8 cellular contexts compared by ENCODE assay signal in genomic region chr5:6496207-6496584, GRCh38. TPM values are rescaled to one million over a fixed set of nuclear protein-coding genes. Genes with fewer than 3 reads are reported as not detected.
DNase-seq lines count a peak whose midpoint lies in the region; ATAC-seq and TF ChIP-seq lines count a peak whose summit lies in the region.

No MANE protein-coding gene starts in this region.

- DNase-seq in activated CD4-positive, CD25-positive, alpha-beta regulatory T cell treated with anti-CD3 and anti-CD28 coated beads, Interleukin-2, amount 50 U/mL, for 72 hours, result no peak
- DNase-seq in CD4-positive, alpha-beta T cell, result no peak
- no peak for DNase-seq in NCI-H1436 treated with DMSO at 0.1 percent for 48 hours (lab: John Stamatoyannopoulos, UW)
- DNase-seq in left ventricle myocardium inferior, result no peak

- peaks cover 4% of the 10 kb centered on the region for H3K27me3 Mint-ChIP-seq in CD4-positive, alpha-beta T cell

- intact Hi-C loops in CD4-positive, alpha-beta T cell (cut with DNase I, micrococcal nuclease), result no loop called here
- intact Hi-C loops in left ventricle myocardium inferior (cut with micrococcal nuclease), result no loop called here

- H3K36me3 Mint-ChIP-seq in CD4-positive, alpha-beta T cell (ENCODE audit: low read depth), result no peaks in the 10 kb centered on the region

- no peak overlapping the region for H3K4me3 Mint-ChIP-seq in CD4-positive, alpha-beta T cell

- H3K9me3 ChIP-seq in endocrine pancreas (ENCODE audit: control insufficient read depth, low read length) (no peaks in the 10 kb centered on the region), left ventricle myocardium inferior (replicated peaks) (no peaks in the 10 kb centered on the region)
- no peaks in the 10 kb centered on the region for H3K9me3 ChIP-seq in CD4-positive, alpha-beta T cell (ENCODE audit: control insufficient read depth, low read length)

- CTCF ChIA-PET in CD4-positive, alpha-beta T cell (lab: Charles Lee), result no interaction called here

- H3K9ac ChIP-seq in endocrine pancreas (ENCODE audit: control insufficient read depth, insufficient read depth, low read length), result no peak overlapping the region

- H3K4me1 ChIP-seq in endocrine pancreas (ENCODE audit: control insufficient read depth, insufficient read depth, low read length) (peaks cover 11% of the 10 kb centered on the region), left ventricle myocardium inferior (peaks cover 28% of the 10 kb centered on the region)

- peak; percentile 73 to 85 for ATAC-seq in activated CD4-positive, CD25-positive, alpha-beta regulatory T cell treated with anti-CD3 and anti-CD28 coated beads, Interleukin-2, amount 50 U/mL, for 24 hours
- ATAC-seq in GM21367 (IDR thresholded peaks at IDR 0.05; ENCODE audit: unreplicated experiment), result peak; percentile 92
- ATAC-seq in HG03095 (IDR thresholded peaks at IDR 0.05; ENCODE audit: unreplicated experiment), result peak; percentile 97
- ATAC-seq in CD4-positive, alpha-beta T cell (ENCODE audit: poor library complexity), result no peak

- H3K36me3 ChIP-seq in endocrine pancreas (ENCODE audit: control insufficient read depth, insufficient read depth, low read length) (no peaks in the 10 kb centered on the region), left ventricle myocardium inferior (peaks cover 11% of the 10 kb centered on the region)

- H3K27me3 ChIP-seq in endocrine pancreas (ENCODE audit: control insufficient read depth, insufficient read depth, low read length), result no peaks in the 10 kb centered on the region
- no peaks in the 10 kb centered on the region for H3K27me3 ChIP-seq in CD4-positive, alpha-beta T cell (ENCODE audit: control insufficient read depth, insufficient read depth, low read length)
- H3K27me3 ChIP-seq in left ventricle myocardium inferior (ENCODE audit: low read depth), result no peaks in the 10 kb centered on the region

- H3K27ac ChIP-seq in CD4-positive, alpha-beta T cell (ENCODE audit: low read depth, low read length), result no peak overlapping the region
- H3K27ac ChIP-seq in left ventricle myocardium inferior (replicated peaks), result no peak overlapping the region

- H3K9me3 Mint-ChIP-seq in CD4-positive, alpha-beta T cell, result no peaks in the 10 kb centered on the region

- no peaks in the 10 kb centered on the region for H3K4me1 Mint-ChIP-seq in CD4-positive, alpha-beta T cell (ENCODE audit: low read depth)

- no peak for TF ChIP-seq CTCF in CD4-positive, alpha-beta T cell (IDR thresholded peaks at IDR 0.05)
- TF ChIP-seq CTCF in left ventricle myocardium inferior (IDR thresholded peaks at IDR 0.05; ENCODE audit: borderline replicate concordance), result no peak

- H3K27ac Mint-ChIP-seq in CD4-positive, alpha-beta T cell, result no peak overlapping the region

- POLR2A ChIA-PET in CD4-positive, alpha-beta T cell (lab: Charles Lee), result no interaction called here

- H3K4me3 ChIP-seq in endocrine pancreas (ENCODE audit: control insufficient read depth, insufficient read depth, low read length) (peak overlapping the region; percentile 2), left ventricle myocardium inferior (no peak overlapping the region)

RNA-seq across cellular contexts. Expression of gene UBE2QL1, which starts 47.5 kb away (rescaled TPM):
- under 1 TPM; 0.33 to 0.45 TPM for total RNA-seq in CD4-positive, alpha-beta T cell
- total RNA-seq in left ventricle myocardium inferior, result 25.5 TPM

Comparison
In these comparisons a context has a peak if more than half of its experiments do, and no peak if none do; other contexts are left out.
1. RNA of gene UBE2QL1, which starts 47.5 kb away (total RNA-seq): 25.5 TPM in left ventricle myocardium inferior (single experiment); 0.33 to 0.45 TPM in CD4-positive, alpha-beta T cell; every median in the first group is over 10 times any median in the second.